1 cellular context compared by ENCODE assay signal in genomic region chr9:90841615-90842014, GRCh38.
TF ChIP-seq lines count a peak whose summit lies in the region.

No MANE protein-coding gene starts in this region.

TF ChIP-seq in HepG2, 621 proteins besides CTCF, POLR2A, EP300 and RAD21:
- TF ChIP-seq FOXO4 (CRISPR knock-in tag; conservative IDR thresholded peaks at IDR 0.05) (0 out of 2 replicates have a peak, but pooled peaks have one; percentile 52), ZNF646 (CRISPR knock-in tag; IDR thresholded peaks at IDR 0.05) (0 out of 2 replicates have a peak, but pooled peaks have one; percentile 11), KDM5B (CRISPR knock-in tag; IDR thresholded peaks at IDR 0.05; ENCODE audit: borderline replicate concordance) (no peak), FOXP1 (IDR thresholded peaks at IDR 0.05) (0 out of 2 replicates have a peak, but pooled peaks have one; percentile 3), FOXP1 (CRISPR knock-in tag; IDR thresholded peaks at IDR 0.05) (no peak)
